Comparison of ENCODE assay signal across 13 cellular contexts in genomic region chr1:50474859-50475809, GRCh38. TPM values are rescaled to one million over a fixed set of nuclear protein-coding genes. Genes with fewer than 3 reads are reported as not detected.
DNase-seq lines count a peak whose midpoint lies in the region; TF ChIP-seq lines count a peak whose summit lies in the region.
"Had no signal": no experiment of that assay in that cellular context is flagged by ENCODE, and none has a peak within 500 bp of the region (broad histone marks: within the 10 kb centered on the region; RNA-seq: fewer than 3 reads in every experiment).

No MANE protein-coding gene starts in this region.

- H3K79me2 ChIP-seq in H9 (ENCODE audit: insufficient read depth, low read length) (no peaks in the 10 kb centered on the region), mesendoderm (ENCODE audit: control insufficient read depth, insufficient read depth, low read length) (no peaks in the 10 kb centered on the region), Karpas-422 (ENCODE audit: low read length) (no peaks in the 10 kb centered on the region)

- peaks cover 32 to 41% of the 10 kb centered on the region in 2 experiments for H3K4me1 Mint-ChIP-seq in H9

- H2BK5ac ChIP-seq in H9 (ENCODE audit: insufficient read length, low read length) (no peak overlapping the region), mesendoderm (ENCODE audit: low read length) (no peak overlapping the region)

- no peaks in the 10 kb centered on the region for H3K9me3 ChIP-seq in H9 (ENCODE audit: control insufficient read depth, low read depth, low read length)
- H3K9me3 ChIP-seq in adrenal gland (replicated peaks in 1 of 3) = no peaks in the 10 kb centered on the region
- no peaks in the 10 kb centered on the region for H3K9me3 ChIP-seq in Karpas-422 (ENCODE audit: low read length)
- H3K9me3 ChIP-seq: esophagus muscularis mucosa had no signal

- H3K27me3 ChIP-seq in H9 (ENCODE audit: insufficient read depth, low read length) (no peaks in the 10 kb centered on the region), mesendoderm (ENCODE audit: insufficient read depth, low read length, poor library complexity) (no peaks in the 10 kb centered on the region), adrenal gland (no peaks in the 10 kb centered on the region), Karpas-422 (ENCODE audit: low read length) (no peaks in the 10 kb centered on the region)
- H3K27me3 ChIP-seq: esophagus muscularis mucosa had no signal

- H3K4me2 ChIP-seq in H9 (ENCODE audit: insufficient read depth, insufficient read length, low read length) = no peak overlapping the region
- H3K4me2 ChIP-seq in mesendoderm (ENCODE audit: low read length) = no peak overlapping the region
- no peak overlapping the region for H3K4me2 ChIP-seq in Karpas-422 (ENCODE audit: low read depth, low read length, poor library complexity, severe bottlenecking)

- H2BK15ac ChIP-seq in H9 (ENCODE audit: low read depth, low read length) (no peak overlapping the region), mesendoderm (replicated peaks; ENCODE audit: low read depth) (no peak overlapping the region)

- no peak overlapping the region for H3K14ac ChIP-seq in H9 (ENCODE audit: insufficient read depth, low read length)

- H3K18ac ChIP-seq in H9 (ENCODE audit: insufficient read length, low read depth, low read length) (no peak overlapping the region), mesendoderm (ENCODE audit: low read length) (no peak overlapping the region)

- H3K36me3 ChIP-seq in mesendoderm (ENCODE audit: control insufficient read depth, insufficient read depth, low read length) (no peaks in the 10 kb centered on the region), adrenal gland (replicated peaks in 1 of 2) (no peaks in the 10 kb centered on the region), Karpas-422 (ENCODE audit: insufficient read depth, low read length) (0 out of 2 replicates have a peak, but pooled peaks cover 5% of the 10 kb centered on the region)

- H4K20me1 ChIP-seq in H9 (ENCODE audit: control insufficient read depth, insufficient read depth, insufficient read length) (no peaks in the 10 kb centered on the region), Karpas-422 (ENCODE audit: insufficient read depth, low read depth, low read length) (no peaks in the 10 kb centered on the region)

- H3K36me3 Mint-ChIP-seq in H9 (ENCODE audit: insufficient read depth in 1 of 3, low read depth in 3 of 3) = no peaks in the 10 kb centered on the region; a peak in 1 of 7 replicates

- H3K79me1 ChIP-seq in H9 (ENCODE audit: insufficient read depth, low read depth, low read length, poor library complexity, severe bottlenecking) (no peaks in the 10 kb centered on the region), mesendoderm (ENCODE audit: low read length) (no peaks in the 10 kb centered on the region)

- no peak overlapping the region for H4K91ac ChIP-seq in H9 (ENCODE audit: insufficient read length, low read depth, low read length)

- no peak overlapping the region for H3K23ac ChIP-seq in H9 (ENCODE audit: insufficient read length, low read depth, low read length)
- H3K23ac ChIP-seq in mesendoderm (ENCODE audit: low read length) = no peak overlapping the region

- no peak overlapping the region; a peak in 1 of 7 replicates for H3K27ac Mint-ChIP-seq in H9
- H3K27ac Mint-ChIP-seq: stimulated activated naive CD8-positive, alpha-beta T cell treated with anti-CD3 and anti-CD28 coated beads, Interleukin-15, Interleukin-2, amounts not matched to agents 100 ng/mL and 50 ng/mL, for 24 hours had no signal

- no peak overlapping the region for H2BK12ac ChIP-seq in H9 (ENCODE audit: insufficient read length, low read depth, low read length)

- DNase-seq in H9 (peak; percentile 75), NCI-H774 (lab: John Stamatoyannopoulos, UW) (peak; percentile 30), epithelial cell of esophagus (ENCODE audit: low read depth) (peak; percentile 60), mesendoderm (peak; percentile 79), adrenal gland (no peak), Karpas-422 (no peak)
- DNase-seq in stimulated activated CD8-positive, alpha-beta memory T cell treated with anti-CD3 and anti-CD28 coated beads, Interleukin-4, amount 100 ng/mL, for 48 hours = no peak
- DNase-seq in stimulated activated CD4-positive, alpha-beta T cell treated with anti-CD3 and anti-CD28 coated beads, Interleukin-12 subunit alpha, Interleukin-12 subunit beta, amount 100 ng/mL, for 4 hours = no peak
- DNase-seq: NCI-H1436 had no signal

- H4K5ac ChIP-seq in H9 (ENCODE audit: insufficient read length, low read depth, low read length) (no peak overlapping the region), mesendoderm (ENCODE audit: low read length) (no peak overlapping the region)

- H2BK120ac ChIP-seq in H9 (ENCODE audit: low read depth, low read length, poor library complexity, severe bottlenecking) (no peak overlapping the region), mesendoderm (ENCODE audit: low read depth, low read length) (no peak overlapping the region)

- no peak overlapping the region for H3K4me3 Mint-ChIP-seq in H9
- H3K4me3 Mint-ChIP-seq: stimulated activated naive CD8-positive, alpha-beta T cell treated with anti-CD3 and anti-CD28 coated beads, Interleukin-15, Interleukin-2, amounts not matched to agents 100 ng/mL and 50 ng/mL, for 24 hours had no signal

- H3K56ac ChIP-seq in H9 (ENCODE audit: insufficient read length, low read depth, low read length) (no peak overlapping the region), mesendoderm (ENCODE audit: low read length) (no peak overlapping the region)

- WGBS in H9 (ENCODE audit: extremely low coverage, insufficient read length, low lambda C conversion rate) = no CpG with 5 or more reads among the region's 7 CpGs
- no CpG with 5 or more reads among the region's 7 CpGs for WGBS in mesendoderm (ENCODE audit: extremely low coverage, insufficient coverage, low lambda C conversion rate)
- 89 to 97% (median 95%) methylated on average over 7 of the region's 7 CpGs for WGBS in adrenal gland, 4 donors

- H4K8ac ChIP-seq in H9 (replicated peaks; ENCODE audit: insufficient read length, low read depth, low read length) (no peak overlapping the region), mesendoderm (ENCODE audit: low read depth, low read length) (no peak overlapping the region)

- no peaks in the 10 kb centered on the region for H3K9me2 ChIP-seq in Karpas-422 (replicated peaks; ENCODE audit: insufficient read depth, low read length)

- TF ChIP-seq POLR2A in adrenal gland (IDR thresholded peaks at IDR 0.05) = no peak

- H3T11ph ChIP-seq in H9 (ENCODE audit: low read length) = no peak overlapping the region

- peak; percentile 38; the same call in 2 of the 3 replicates for TF ChIP-seq CTCF in H9 (conservative IDR thresholded peaks at IDR 0.05)
- TF ChIP-seq CTCF in epithelial cell of esophagus (IDR thresholded peaks at IDR 0.05; ENCODE audit: insufficient read depth, low read depth, low read length, missing control alignments) = no peak
- no peak for TF ChIP-seq CTCF in adrenal gland (IDR thresholded peaks at IDR 0.05)

- no peak overlapping the region for H3K27ac ChIP-seq in H9 (ENCODE audit: insufficient read length, low read depth, low read length)
- no peak overlapping the region for H3K27ac ChIP-seq in mesendoderm (ENCODE audit: low read depth, low read length)
- no peak overlapping the region for H3K27ac ChIP-seq in adrenal gland
- no peak overlapping the region for H3K27ac ChIP-seq in Karpas-422 (ENCODE audit: low read length)
- H3K27ac ChIP-seq: esophagus muscularis mucosa, HL-60 had no signal

- H3K4ac ChIP-seq in H9 (ENCODE audit: low read depth, low read length) = no peak overlapping the region
- no peak overlapping the region for H3K4ac ChIP-seq in mesendoderm (ENCODE audit: low read depth, low read length)

- H2BK20ac ChIP-seq in H9 (ENCODE audit: low read depth, low read length, poor library complexity, severe bottlenecking) = no peak overlapping the region

- no peak overlapping the region for H2AK5ac ChIP-seq in H9 (ENCODE audit: insufficient read length, low read length)
- no peak overlapping the region for H2AK5ac ChIP-seq in mesendoderm (ENCODE audit: low read length)

- H2AFZ ChIP-seq in H9 (ENCODE audit: low read length) (no peak overlapping the region), Karpas-422 (ENCODE audit: low read length) (no peak overlapping the region)

- intact Hi-C loops in adrenal gland (cut with DNase I) = no loop called here

- H3K27me3 Mint-ChIP-seq in H9 (ENCODE audit: low read depth) = no peaks in the 10 kb centered on the region
- H3K27me3 Mint-ChIP-seq: stimulated activated naive CD8-positive, alpha-beta T cell treated with anti-CD3 and anti-CD28 coated beads, Interleukin-15, Interleukin-2, amounts not matched to agents 100 ng/mL and 50 ng/mL, for 24 hours had no signal

- H3K4me1 ChIP-seq in H9 (ENCODE audit: insufficient read depth, low read length) = no peaks in the 10 kb centered on the region; the same call in 1 of the 2 replicates
- no peaks in the 10 kb centered on the region for H3K4me1 ChIP-seq in mesendoderm (ENCODE audit: control insufficient read depth, low read depth, low read length)
- H3K4me1 ChIP-seq in adrenal gland (replicated peaks in 1 of 2) = no peaks in the 10 kb centered on the region
- peaks cover 16% of the 10 kb centered on the region for H3K4me1 ChIP-seq in Karpas-422 (ENCODE audit: low read length)
- H3K4me1 ChIP-seq: esophagus muscularis mucosa had no signal

- H3K23me2 ChIP-seq in H9 (ENCODE audit: insufficient read length, low read depth, low read length, poor library complexity, severe bottlenecking) = no peaks in the 10 kb centered on the region

- no peak overlapping the region for H3K9ac ChIP-seq in H9 (ENCODE audit: extremely low read depth, insufficient read length, low read length)
- H3K9ac ChIP-seq in mesendoderm (ENCODE audit: low read length) = no peak overlapping the region
- H3K9ac ChIP-seq in Karpas-422 (ENCODE audit: low read length) = no peak overlapping the region

- no peaks in the 10 kb centered on the region for H3K9me3 Mint-ChIP-seq in H9
- H3K9me3 Mint-ChIP-seq: stimulated activated naive CD8-positive, alpha-beta T cell treated with anti-CD3 and anti-CD28 coated beads, Interleukin-15, Interleukin-2, amounts not matched to agents 100 ng/mL and 50 ng/mL, for 24 hours had no signal

- no peak overlapping the region for H3K4me3 ChIP-seq in epithelial cell of esophagus (ENCODE audit: low read length)
- H3K4me3 ChIP-seq in mesendoderm (ENCODE audit: low read length) = no peak overlapping the region
- no peak overlapping the region for H3K4me3 ChIP-seq in adrenal gland
- H3K4me3 ChIP-seq in Karpas-422 (ENCODE audit: low read length) = no peak overlapping the region
- H3K4me3 ChIP-seq: esophagus muscularis mucosa had no signal

RNA-seq across cellular contexts. Expression of gene DMRTA2, which starts 51.9 kb away (rescaled TPM):
- 0.07 and 0.11 TPM in 2 replicates for total RNA-seq in H9 (2021)
- polyA plus RNA-seq in mesendoderm (2013, experiment 1 of 2) = 0.03 TPM
- polyA plus RNA-seq in mesendoderm (2013, experiment 2 of 2) = 0.04 TPM
- total RNA-seq in adrenal gland = not detected
- under 1 TPM in 1 of 3 donors, not detected in 2; 0.07 TPM for polyA plus RNA-seq in adrenal gland
- 0.04 TPM in 1 of 2 replicates, not detected in the other for total RNA-seq in Karpas-422 (2014; rRNA removed; shearing (Covaris generic); ENCODE audit: low replicate concordance)
- total RNA-seq: esophagus muscularis mucosa, Right ventricle myocardium inferior had no signal

Comparison
In these comparisons a context has a peak if more than half of its experiments do, and no peak if none do; other contexts are left out.
1. DNase-seq: peak in H9 (single experiment), NCI-H774 (single experiment), epithelial cell of esophagus (single experiment) and mesendoderm (single experiment); none in stimulated activated CD8-positive, alpha-beta memory T cell treated with anti-CD3 and anti-CD28 coated beads, Interleukin-4, amount 100 ng/mL, for 48 hours (single experiment), stimulated activated CD4-positive, alpha-beta T cell treated with anti-CD3 and anti-CD28 coated beads, Interleukin-12 subunit alpha, Interleukin-12 subunit beta, amount 100 ng/mL, for 4 hours (single experiment), adrenal gland (0 of 7) and Karpas-422 (single experiment).